ENCODE assay signal across 2 cellular contexts in the genomic region with DNA sequence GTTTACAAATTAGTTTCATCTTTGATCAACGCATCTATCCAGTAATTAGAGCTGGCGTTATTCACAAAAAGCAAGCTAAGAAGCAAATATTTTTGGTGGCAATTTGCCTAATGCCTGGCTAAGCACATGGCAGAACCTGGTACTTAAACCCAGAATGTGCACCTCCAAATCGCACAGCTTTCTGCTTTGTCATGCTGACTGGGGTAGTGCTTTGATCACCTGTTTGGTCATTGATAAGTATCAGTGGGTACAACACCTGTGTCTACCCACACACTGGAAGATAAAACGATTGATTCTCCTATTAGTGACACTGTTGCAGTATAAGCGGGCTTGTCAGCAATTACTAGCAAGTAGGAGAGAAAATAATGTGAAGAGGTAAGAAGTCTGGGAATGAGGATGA.
TF ChIP-seq lines count a peak whose summit lies in the region.

No MANE protein-coding gene starts in this region.

TF ChIP-seq in IMR-90, 13 proteins besides CTCF, POLR2A, EP300 and RAD21:
- TF ChIP-seq NFE2L2 (IDR thresholded peaks at IDR 0.05; ENCODE audit: low read depth, low read length) (peak; percentile 30; the same call in 1 of the 2 replicates), BHLHE40 (IDR thresholded peaks at IDR 0.05; ENCODE audit: low read depth, low read length) (no peak)

TF ChIP-seq in K562, 482 proteins besides CTCF, POLR2A, EP300 and RAD21 (continues in another document):
- TF ChIP-seq DMBX1 (CRISPR knock-in tag; IDR thresholded peaks at IDR 0.05; ENCODE audit: borderline replicate concordance) (no peak), ZNF282 (CRISPR knock-in tag; IDR thresholded peaks at IDR 0.05) (no peak), FOS (IDR thresholded peaks at IDR 0.05; ENCODE audit: extremely low read depth, insufficient read length) (no peak), HINFP (tag; conservative IDR thresholded peaks at IDR 0.05; ENCODE audit: low read depth) (no peak), E2F6 (IDR thresholded peaks at IDR 0.05; ENCODE audit: borderline replicate concordance in 1 of 2, extremely low read depth in 1 of 2, insufficient read depth in 1 of 2, insufficient read length in 1 of 2, low read depth in 1 of 2, low read length in 1 of 2, poor library complexity in 1 of 2, severe bottlenecking in 1 of 2) (peak in 1 of 2 experiments; percentile 37), BCOR (IDR thresholded peaks at IDR 0.05) (no peak), MXD1 (CRISPR knock-in tag; IDR thresholded peaks at IDR 0.05; ENCODE audit: borderline replicate concordance, poor library complexity, severe bottlenecking) (no peak), EGR1 (conservative IDR thresholded peaks at IDR 0.05) (peak; percentile 25; the same call in 1 of the 2 replicates), ZNF75A (CRISPR knock-in tag; IDR thresholded peaks at IDR 0.05) (no peak), ASH1L (IDR thresholded peaks at IDR 0.05; ENCODE audit: borderline replicate concordance, low read depth, partially characterized antibody) (no peak), MBD2 (IDR thresholded peaks at IDR 0.05; ENCODE audit: borderline replicate concordance, low read depth) (no peak), HDAC1 (IDR thresholded peaks at IDR 0.05) (0 out of 4 replicates have a peak, but pooled peaks of 1 of the 2 experiments have one; percentile 10), TCF15 (CRISPR knock-in tag; IDR thresholded peaks at IDR 0.05) (no peak), ZNF41 (CRISPR knock-in tag; conservative IDR thresholded peaks at IDR 0.05) (no peak), FOXA1 (IDR thresholded peaks at IDR 0.05; ENCODE audit: borderline replicate concordance) (no peak), E2F8 (IDR thresholded peaks at IDR 0.05; ENCODE audit: low read depth, partially characterized antibody) (no peak), NFE2 (IDR thresholded peaks at IDR 0.05; ENCODE audit: low read depth) (peak; percentile 83), TCF7L2 (IDR thresholded peaks at IDR 0.05; ENCODE audit: low read depth, low read length) (no peak), ARID2 (IDR thresholded peaks at IDR 0.05) (no peak), PCBP1 (IDR thresholded peaks at IDR 0.05; ENCODE audit: low read depth, low read length, poor library complexity, severe bottlenecking) (no peak), ZNF23 (CRISPR knock-in tag; IDR thresholded peaks at IDR 0.05) (no peak), TCF7 (IDR thresholded peaks at IDR 0.05; ENCODE audit: borderline replicate concordance) (no peak), GABPA (tag; conservative IDR thresholded peaks at IDR 0.05; ENCODE audit: low read depth) (no peak), ZNF589 (CRISPR knock-in tag; IDR thresholded peaks at IDR 0.05; ENCODE audit: low read depth) (no peak)
- TF ChIP-seq, protein P1, sequence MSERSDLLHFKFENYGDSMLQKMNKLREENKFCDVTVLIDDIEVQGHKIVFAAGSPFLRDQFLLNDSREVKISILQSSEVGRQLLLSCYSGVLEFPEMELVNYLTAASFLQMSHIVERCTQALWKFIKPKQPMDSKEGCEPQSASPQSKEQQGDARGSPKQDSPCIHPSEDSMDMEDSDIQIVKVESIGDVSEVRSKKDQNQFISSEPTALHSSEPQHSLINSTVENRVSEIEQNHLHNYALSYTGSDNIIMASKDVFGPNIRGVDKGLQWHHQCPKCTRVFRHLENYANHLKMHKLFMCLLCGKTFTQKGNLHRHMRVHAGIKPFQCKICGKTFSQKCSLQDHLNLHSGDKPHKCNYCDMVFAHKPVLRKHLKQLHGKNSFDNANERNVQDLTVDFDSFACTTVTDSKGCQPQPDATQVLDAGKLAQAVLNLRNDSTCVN (CRISPR knock-in tag; IDR thresholded peaks at IDR 0.05): no peak
- TF ChIP-seq, protein P2, sequence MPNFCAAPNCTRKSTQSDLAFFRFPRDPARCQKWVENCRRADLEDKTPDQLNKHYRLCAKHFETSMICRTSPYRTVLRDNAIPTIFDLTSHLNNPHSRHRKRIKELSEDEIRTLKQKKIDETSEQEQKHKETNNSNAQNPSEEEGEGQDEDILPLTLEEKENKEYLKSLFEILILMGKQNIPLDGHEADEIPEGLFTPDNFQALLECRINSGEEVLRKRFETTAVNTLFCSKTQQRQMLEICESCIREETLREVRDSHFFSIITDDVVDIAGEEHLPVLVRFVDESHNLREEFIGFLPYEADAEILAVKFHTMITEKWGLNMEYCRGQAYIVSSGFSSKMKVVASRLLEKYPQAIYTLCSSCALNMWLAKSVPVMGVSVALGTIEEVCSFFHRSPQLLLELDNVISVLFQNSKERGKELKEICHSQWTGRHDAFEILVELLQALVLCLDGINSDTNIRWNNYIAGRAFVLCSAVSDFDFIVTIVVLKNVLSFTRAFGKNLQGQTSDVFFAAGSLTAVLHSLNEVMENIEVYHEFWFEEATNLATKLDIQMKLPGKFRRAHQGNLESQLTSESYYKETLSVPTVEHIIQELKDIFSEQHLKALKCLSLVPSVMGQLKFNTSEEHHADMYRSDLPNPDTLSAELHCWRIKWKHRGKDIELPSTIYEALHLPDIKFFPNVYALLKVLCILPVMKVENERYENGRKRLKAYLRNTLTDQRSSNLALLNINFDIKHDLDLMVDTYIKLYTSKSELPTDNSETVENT (CRISPR knock-in tag; IDR thresholded peaks at IDR 0.05): no peak
- TF ChIP-seq, protein P3, sequence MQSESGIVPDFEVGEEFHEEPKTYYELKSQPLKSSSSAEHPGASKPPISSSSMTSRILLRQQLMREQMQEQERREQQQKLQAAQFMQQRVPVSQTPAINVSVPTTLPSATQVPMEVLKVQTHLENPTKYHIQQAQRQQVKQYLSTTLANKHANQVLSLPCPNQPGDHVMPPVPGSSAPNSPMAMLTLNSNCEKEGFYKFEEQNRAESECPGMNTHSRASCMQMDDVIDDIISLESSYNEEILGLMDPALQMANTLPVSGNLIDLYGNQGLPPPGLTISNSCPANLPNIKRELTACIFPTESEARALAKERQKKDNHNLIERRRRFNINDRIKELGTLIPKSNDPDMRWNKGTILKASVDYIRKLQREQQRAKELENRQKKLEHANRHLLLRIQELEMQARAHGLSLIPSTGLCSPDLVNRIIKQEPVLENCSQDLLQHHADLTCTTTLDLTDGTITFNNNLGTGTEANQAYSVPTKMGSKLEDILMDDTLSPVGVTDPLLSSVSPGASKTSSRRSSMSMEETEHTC (IDR thresholded peaks at IDR 0.05): no peak
- TF ChIP-seq, protein P4, sequence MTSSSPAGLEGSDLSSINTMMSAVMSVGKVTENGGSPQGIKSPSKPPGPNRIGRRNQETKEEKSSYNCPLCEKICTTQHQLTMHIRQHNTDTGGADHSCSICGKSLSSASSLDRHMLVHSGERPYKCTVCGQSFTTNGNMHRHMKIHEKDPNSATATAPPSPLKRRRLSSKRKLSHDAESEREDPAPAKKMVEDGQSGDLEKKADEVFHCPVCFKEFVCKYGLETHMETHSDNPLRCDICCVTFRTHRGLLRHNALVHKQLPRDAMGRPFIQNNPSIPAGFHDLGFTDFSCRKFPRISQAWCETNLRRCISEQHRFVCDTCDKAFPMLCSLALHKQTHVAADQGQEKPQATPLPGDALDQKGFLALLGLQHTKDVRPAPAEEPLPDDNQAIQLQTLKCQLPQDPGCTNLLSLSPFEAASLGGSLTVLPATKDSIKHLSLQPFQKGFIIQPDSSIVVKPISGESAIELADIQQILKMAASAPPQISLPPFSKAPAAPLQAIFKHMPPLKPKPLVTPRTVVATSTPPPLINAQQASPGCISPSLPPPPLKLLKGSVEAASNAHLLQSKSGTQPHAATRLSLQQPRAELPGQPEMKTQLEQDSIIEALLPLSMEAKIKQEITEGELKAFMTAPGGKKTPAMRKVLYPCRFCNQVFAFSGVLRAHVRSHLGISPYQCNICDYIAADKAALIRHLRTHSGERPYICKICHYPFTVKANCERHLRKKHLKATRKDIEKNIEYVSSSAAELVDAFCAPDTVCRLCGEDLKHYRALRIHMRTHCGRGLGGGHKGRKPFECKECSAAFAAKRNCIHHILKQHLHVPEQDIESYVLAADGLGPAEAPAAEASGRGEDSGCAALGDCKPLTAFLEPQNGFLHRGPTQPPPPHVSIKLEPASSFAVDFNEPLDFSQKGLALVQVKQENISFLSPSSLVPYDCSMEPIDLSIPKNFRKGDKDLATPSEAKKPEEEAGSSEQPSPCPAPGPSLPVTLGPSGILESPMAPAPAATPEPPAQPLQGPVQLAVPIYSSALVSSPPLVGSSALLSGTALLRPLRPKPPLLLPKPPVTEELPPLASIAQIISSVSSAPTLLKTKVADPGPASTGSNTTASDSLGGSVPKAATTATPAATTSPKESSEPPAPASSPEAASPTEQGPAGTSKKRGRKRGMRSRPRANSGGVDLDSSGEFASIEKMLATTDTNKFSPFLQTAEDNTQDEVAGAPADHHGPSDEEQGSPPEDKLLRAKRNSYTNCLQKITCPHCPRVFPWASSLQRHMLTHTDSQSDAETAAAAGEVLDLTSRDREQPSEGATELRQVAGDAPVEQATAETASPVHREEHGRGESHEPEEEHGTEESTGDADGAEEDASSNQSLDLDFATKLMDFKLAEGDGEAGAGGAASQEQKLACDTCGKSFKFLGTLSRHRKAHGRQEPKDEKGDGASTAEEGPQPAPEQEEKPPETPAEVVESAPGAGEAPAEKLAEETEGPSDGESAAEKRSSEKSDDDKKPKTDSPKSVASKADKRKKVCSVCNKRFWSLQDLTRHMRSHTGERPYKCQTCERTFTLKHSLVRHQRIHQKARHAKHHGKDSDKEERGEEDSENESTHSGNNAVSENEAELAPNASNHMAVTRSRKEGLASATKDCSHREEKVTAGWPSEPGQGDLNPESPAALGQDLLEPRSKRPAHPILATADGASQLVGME (CRISPR knock-in tag; IDR thresholded peaks at IDR 0.05): no peak
- TF ChIP-seq, protein P5, sequence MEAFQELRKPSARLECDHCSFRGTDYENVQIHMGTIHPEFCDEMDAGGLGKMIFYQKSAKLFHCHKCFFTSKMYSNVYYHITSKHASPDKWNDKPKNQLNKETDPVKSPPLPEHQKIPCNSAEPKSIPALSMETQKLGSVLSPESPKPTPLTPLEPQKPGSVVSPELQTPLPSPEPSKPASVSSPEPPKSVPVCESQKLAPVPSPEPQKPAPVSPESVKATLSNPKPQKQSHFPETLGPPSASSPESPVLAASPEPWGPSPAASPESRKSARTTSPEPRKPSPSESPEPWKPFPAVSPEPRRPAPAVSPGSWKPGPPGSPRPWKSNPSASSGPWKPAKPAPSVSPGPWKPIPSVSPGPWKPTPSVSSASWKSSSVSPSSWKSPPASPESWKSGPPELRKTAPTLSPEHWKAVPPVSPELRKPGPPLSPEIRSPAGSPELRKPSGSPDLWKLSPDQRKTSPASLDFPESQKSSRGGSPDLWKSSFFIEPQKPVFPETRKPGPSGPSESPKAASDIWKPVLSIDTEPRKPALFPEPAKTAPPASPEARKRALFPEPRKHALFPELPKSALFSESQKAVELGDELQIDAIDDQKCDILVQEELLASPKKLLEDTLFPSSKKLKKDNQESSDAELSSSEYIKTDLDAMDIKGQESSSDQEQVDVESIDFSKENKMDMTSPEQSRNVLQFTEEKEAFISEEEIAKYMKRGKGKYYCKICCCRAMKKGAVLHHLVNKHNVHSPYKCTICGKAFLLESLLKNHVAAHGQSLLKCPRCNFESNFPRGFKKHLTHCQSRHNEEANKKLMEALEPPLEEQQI (IDR thresholded peaks at IDR 0.05): no peak
- TF ChIP-seq, protein P6, sequence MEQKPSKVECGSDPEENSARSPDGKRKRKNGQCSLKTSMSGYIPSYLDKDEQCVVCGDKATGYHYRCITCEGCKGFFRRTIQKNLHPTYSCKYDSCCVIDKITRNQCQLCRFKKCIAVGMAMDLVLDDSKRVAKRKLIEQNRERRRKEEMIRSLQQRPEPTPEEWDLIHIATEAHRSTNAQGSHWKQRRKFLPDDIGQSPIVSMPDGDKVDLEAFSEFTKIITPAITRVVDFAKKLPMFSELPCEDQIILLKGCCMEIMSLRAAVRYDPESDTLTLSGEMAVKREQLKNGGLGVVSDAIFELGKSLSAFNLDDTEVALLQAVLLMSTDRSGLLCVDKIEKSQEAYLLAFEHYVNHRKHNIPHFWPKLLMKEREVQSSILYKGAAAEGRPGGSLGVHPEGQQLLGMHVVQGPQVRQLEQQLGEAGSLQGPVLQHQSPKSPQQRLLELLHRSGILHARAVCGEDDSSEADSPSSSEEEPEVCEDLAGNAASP (IDR thresholded peaks at IDR 0.05): no peak
